In the genomic region with DNA sequence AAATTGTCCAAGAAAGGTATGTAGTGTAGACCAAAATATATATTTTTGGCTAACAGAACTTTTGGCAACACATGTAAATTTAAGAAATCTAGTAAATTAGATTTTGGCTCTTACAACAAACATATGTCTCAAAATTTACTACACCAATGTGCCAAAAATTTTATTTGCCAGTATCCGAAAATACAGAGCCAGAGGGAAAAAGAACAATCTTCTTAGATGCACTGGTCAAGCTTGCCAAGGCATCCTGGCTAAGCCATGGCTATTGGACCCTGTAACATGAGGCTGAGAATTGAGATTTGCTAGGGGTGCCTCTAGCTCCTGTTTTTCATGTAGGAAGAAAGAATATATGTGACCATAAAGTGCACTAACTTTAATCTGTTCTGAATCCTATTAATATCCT, we compare ENCODE assay signal across 19 cellular contexts.
"Had no signal": no experiment of that assay in that cellular context is flagged by ENCODE, and none has a peak within 500 bp of the region (broad histone marks: within the 10 kb centered on the region; RNA-seq: fewer than 3 reads in every experiment).

No MANE protein-coding gene starts in this region.

- H3K9me3 ChIP-seq: gastrocnemius medialis, lower lobe of right lung, mucosa of descending colon had no signal

- H3K4me3 ChIP-seq: coronary artery, dorsolateral prefrontal cortex, esophagus muscularis mucosa, gastrocnemius medialis, heart right ventricle, left lung, lower lobe of right lung, mucosa of descending colon had no signal

- H3K27me3 ChIP-seq: dorsolateral prefrontal cortex, esophagus muscularis mucosa, foreskin keratinocyte, gastrocnemius medialis, heart right ventricle, left lung had no signal

- H3K4me1 ChIP-seq: esophagus muscularis mucosa, foreskin keratinocyte, gastrocnemius medialis, heart right ventricle, left lung, lower lobe of right lung had no signal

- H3K27ac ChIP-seq: coronary artery, dorsolateral prefrontal cortex, esophagus muscularis mucosa, foreskin keratinocyte, gastrocnemius medialis, heart right ventricle, left lung, lower lobe of right lung had no signal

- H3K36me3 ChIP-seq: esophagus muscularis mucosa, gastrocnemius medialis, heart right ventricle, left lung, lower lobe of right lung had no signal

- ATAC-seq: foreskin keratinocyte, gastrocnemius medialis, heart right ventricle, left cardiac atrium, left lung, left ventricle myocardium superior, lower lobe of right lung, mucosa of descending colon had no signal

- DNase-seq: dermis blood vessel endothelial cell; effector CD4-positive, alpha-beta T cell; effector memory CD4-positive, alpha-beta T cell; foreskin keratinocyte; gastrocnemius medialis; glutamatergic neuron; head of caudate nucleus; heart right ventricle; hippocampal formation; left cardiac atrium; left ventricle myocardium superior; lower lobe of right lung; mesenchymal stem cell; mucosa of descending colon; naive B cell had no signal
